Comparison of ENCODE assay signal across 22 cellular contexts in the genomic region with DNA sequence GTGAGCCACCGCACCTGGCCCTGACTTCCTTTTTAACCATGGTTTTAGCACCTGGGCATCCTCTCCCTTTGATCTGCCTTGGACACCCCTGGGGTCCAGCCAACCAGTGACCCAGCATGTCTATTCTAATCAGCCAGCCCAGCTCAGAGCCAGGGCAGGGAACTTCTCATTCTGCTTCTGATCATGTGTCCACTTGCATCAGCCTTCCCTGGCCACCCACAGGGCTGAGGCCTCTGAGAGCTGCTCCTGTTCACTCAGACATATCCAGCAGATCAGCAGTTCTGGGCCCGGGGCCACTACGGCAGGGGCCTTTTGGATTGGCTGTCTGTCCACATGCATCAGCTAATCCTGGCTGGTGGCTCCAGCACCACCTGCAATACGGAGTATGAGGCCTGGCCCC.
A peak's percentile ranks its signal among the peaks of the same experiment; 100 is the strongest.
DNase-seq lines count a peak whose midpoint lies in the region; ATAC-seq and TF ChIP-seq lines count a peak whose summit lies in the region.
"Had no signal": no experiment of that assay in that cellular context is flagged by ENCODE, and none has a peak within 500 bp of the region (broad histone marks: within the 10 kb centered on the region; RNA-seq: fewer than 3 reads in every experiment).

No MANE protein-coding gene starts in this region.

- H3K4me1 Mint-ChIP-seq in WTC11, result peaks cover 22% of the 10 kb centered on the region
- H3K4me1 Mint-ChIP-seq: neural crest cell had no signal

- H3K4me3 ChIP-seq in heart left ventricle (no peak overlapping the region), left lung (no peak overlapping the region), thyroid gland (replicated peaks in 1 of 3) (no peak overlapping the region)
- H3K4me3 ChIP-seq: BLaER1, mucosa of descending colon, SJSA1 had no signal

- TF ChIP-seq POLR2A in heart left ventricle (IDR thresholded peaks at IDR 0.05) (no peak), thyroid gland (IDR thresholded peaks at IDR 0.05) (no peak)

- intact Hi-C loops in heart left ventricle (cut with DNase I), result no loop called here
- intact Hi-C loops in Right ventricle myocardium inferior (cut with DNase I), result no loop called here
- intact Hi-C loops in left lung (cut with DNase I), result no loop called here
- intact Hi-C loops in thyroid gland (cut with DNase I), result no loop called here

- H3K4me1 ChIP-seq in heart left ventricle (no peaks in the 10 kb centered on the region), left lung (no peaks in the 10 kb centered on the region), thyroid gland (no peaks in the 10 kb centered on the region)
- H3K4me1 ChIP-seq: SJSA1 had no signal

- no peak overlapping the region for H3K4me3 Mint-ChIP-seq in WTC11
- H3K4me3 Mint-ChIP-seq: activated CD8-positive, alpha-beta T cell treated with anti-CD3 and anti-CD28 coated beads for 36 hours; neural crest cell; T-helper 2 cell treated with Interferon-gamma antibody and Interleukin-4, amounts not matched to agents 5 μg/mL and 100 μg/mL, for 36 hours had no signal

- H3K9me3 Mint-ChIP-seq in WTC11, result no peaks in the 10 kb centered on the region
- H3K9me3 Mint-ChIP-seq: activated CD8-positive, alpha-beta T cell treated with anti-CD3 and anti-CD28 coated beads for 36 hours; neural crest cell; T-helper 2 cell treated with Interferon-gamma antibody and Interleukin-4, amounts not matched to agents 5 μg/mL and 100 μg/mL, for 36 hours had no signal

- H3K27ac ChIP-seq in heart left ventricle (peak overlapping the region in 1 of 12 donors; percentile 52), left lung (no peak overlapping the region), thyroid gland (no peak overlapping the region)
- H3K27ac ChIP-seq: BLaER1, SJSA1 had no signal

- DNase-seq in heart left ventricle (peak in 3 of 5 donors; percentile 23 to 62 (median 33)), Right ventricle myocardium inferior (ENCODE audit: missing footprints) (no peak), WTC11 (ENCODE audit: low spot score) (no peak), left lung (peak in 1 of 2 donors; percentile 44), thyroid gland (peak; percentile 39 to 42), NCI-H1930 (lab: John Stamatoyannopoulos, UW) (no peak), SW480 (ENCODE audit: low spot score) (no peak), inferior parietal cortex (ENCODE audit: extremely low spot score) (no peak)
- DNase-seq: activated CD4-positive, CD25-positive, alpha-beta regulatory T cell; activated CD8-positive, alpha-beta T cell treated with anti-CD3 and anti-CD28 coated beads for 36 hours; activated naive CD4-positive, alpha-beta T cell; activated T-cell treated with anti-CD3 and anti-CD28 coated beads, Interleukin-2, amount 50 U/mL, for 1 hour; erythroblast; left cardiac atrium; mucosa of descending colon; NCI-H1417 treated with DMSO at 0.1 percent for 48 hours; NCI-H748 treated with DMSO at 0.1 percent for 48 hours; stimulated activated CD4-positive, alpha-beta T cell treated with anti-CD3 and anti-CD28 coated beads, Interleukin-4, amount 100 ng/mL, for 4 hours had no signal

- H3K27me3 ChIP-seq in heart left ventricle (no peaks in the 10 kb centered on the region), left lung (no peaks in the 10 kb centered on the region), thyroid gland (no peaks in the 10 kb centered on the region)
- H3K27me3 ChIP-seq: BLaER1, SJSA1 had no signal

- TF ChIP-seq CTCF in heart left ventricle (IDR thresholded peaks at IDR 0.05) (no peak), WTC11 (IDR thresholded peaks at IDR 0.05) (no peak), left lung (IDR thresholded peaks at IDR 0.05) (no peak), thyroid gland (IDR thresholded peaks at IDR 0.05) (no peak)

- POLR2A ChIA-PET in WTC11 (lab: Charles Lee), result no interaction called here

- H3K27ac Mint-ChIP-seq in WTC11, result peak overlapping the region; percentile 84; the same call in 1 of the 2 replicates
- H3K27ac Mint-ChIP-seq: activated CD8-positive, alpha-beta T cell treated with anti-CD3 and anti-CD28 coated beads for 36 hours; T-helper 2 cell treated with Interferon-gamma antibody and Interleukin-4, amounts not matched to agents 5 μg/mL and 100 μg/mL, for 36 hours had no signal

- ATAC-seq in heart left ventricle (peak in 1 of 4 donors; percentile 40), Right ventricle myocardium inferior (no peak), WTC11 (no peak), left lung (peak; percentile 74)
- ATAC-seq: activated CD8-positive, alpha-beta T cell treated with anti-CD3 and anti-CD28 coated beads for 36 hours; mucosa of descending colon had no signal

- H3K36me3 Mint-ChIP-seq in WTC11, result no peaks in the 10 kb centered on the region

- H3K9me3 ChIP-seq in heart left ventricle, result no peaks in the 10 kb centered on the region
- H3K9me3 ChIP-seq in left lung, result no peaks in the 10 kb centered on the region
- no peaks in the 10 kb centered on the region for H3K9me3 ChIP-seq in thyroid gland
- H3K9me3 ChIP-seq: BLaER1, mucosa of descending colon, SJSA1 had no signal

- H3K36me3 ChIP-seq in heart left ventricle, result no peaks in the 10 kb centered on the region
- H3K36me3 ChIP-seq in left lung, result no peaks in the 10 kb centered on the region
- no peaks in the 10 kb centered on the region for H3K36me3 ChIP-seq in thyroid gland
- H3K36me3 ChIP-seq: BLaER1, SJSA1 had no signal

- H3K27me3 Mint-ChIP-seq in WTC11 (ENCODE audit: low read depth), result no peaks in the 10 kb centered on the region
- H3K27me3 Mint-ChIP-seq: activated CD8-positive, alpha-beta T cell treated with anti-CD3 and anti-CD28 coated beads for 36 hours had no signal

- CTCF ChIA-PET in WTC11 (lab: Charles Lee), result interaction anchor here (1.0 kb wide), 1 partner anchor 168 kb away, joined by 3 read pairs; no protein-coding TSS in a partner anchor

- 64 to 69% (median 67%) methylated on average over 4 of the region's 4 CpGs for WGBS in heart left ventricle, 4 donors
- 46 to 52% methylated on average over 4 of the region's 4 CpGs for WGBS in thyroid gland, 2 donors

TF ChIP-seq in WTC11, 78 proteins besides CTCF, POLR2A, EP300 and RAD21:
- TF ChIP-seq ZNF671 (CRISPR knock-in tag; IDR thresholded peaks at IDR 0.05) (no peak), FOXP1 (CRISPR knock-in tag; IDR thresholded peaks at IDR 0.05; ENCODE audit: borderline replicate concordance) (no peak), RELA (CRISPR knock-in tag; IDR thresholded peaks at IDR 0.05; ENCODE audit: borderline replicate concordance) (no peak), NFE2L1 (CRISPR knock-in tag; IDR thresholded peaks at IDR 0.05) (no peak)
- TF ChIP-seq, protein P1, sequence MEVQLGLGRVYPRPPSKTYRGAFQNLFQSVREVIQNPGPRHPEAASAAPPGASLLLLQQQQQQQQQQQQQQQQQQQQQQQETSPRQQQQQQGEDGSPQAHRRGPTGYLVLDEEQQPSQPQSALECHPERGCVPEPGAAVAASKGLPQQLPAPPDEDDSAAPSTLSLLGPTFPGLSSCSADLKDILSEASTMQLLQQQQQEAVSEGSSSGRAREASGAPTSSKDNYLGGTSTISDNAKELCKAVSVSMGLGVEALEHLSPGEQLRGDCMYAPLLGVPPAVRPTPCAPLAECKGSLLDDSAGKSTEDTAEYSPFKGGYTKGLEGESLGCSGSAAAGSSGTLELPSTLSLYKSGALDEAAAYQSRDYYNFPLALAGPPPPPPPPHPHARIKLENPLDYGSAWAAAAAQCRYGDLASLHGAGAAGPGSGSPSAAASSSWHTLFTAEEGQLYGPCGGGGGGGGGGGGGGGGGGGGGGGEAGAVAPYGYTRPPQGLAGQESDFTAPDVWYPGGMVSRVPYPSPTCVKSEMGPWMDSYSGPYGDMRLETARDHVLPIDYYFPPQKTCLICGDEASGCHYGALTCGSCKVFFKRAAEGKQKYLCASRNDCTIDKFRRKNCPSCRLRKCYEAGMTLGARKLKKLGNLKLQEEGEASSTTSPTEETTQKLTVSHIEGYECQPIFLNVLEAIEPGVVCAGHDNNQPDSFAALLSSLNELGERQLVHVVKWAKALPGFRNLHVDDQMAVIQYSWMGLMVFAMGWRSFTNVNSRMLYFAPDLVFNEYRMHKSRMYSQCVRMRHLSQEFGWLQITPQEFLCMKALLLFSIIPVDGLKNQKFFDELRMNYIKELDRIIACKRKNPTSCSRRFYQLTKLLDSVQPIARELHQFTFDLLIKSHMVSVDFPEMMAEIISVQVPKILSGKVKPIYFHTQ (CRISPR knock-in tag; IDR thresholded peaks at IDR 0.05), result no peak
- TF ChIP-seq, protein P2, sequence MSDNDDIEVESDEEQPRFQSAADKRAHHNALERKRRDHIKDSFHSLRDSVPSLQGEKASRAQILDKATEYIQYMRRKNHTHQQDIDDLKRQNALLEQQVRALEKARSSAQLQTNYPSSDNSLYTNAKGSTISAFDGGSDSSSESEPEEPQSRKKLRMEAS (CRISPR knock-in tag; IDR thresholded peaks at IDR 0.05), result 0 out of 2 replicates have a peak, but pooled peaks have one; percentile 29
- TF ChIP-seq, protein P3, sequence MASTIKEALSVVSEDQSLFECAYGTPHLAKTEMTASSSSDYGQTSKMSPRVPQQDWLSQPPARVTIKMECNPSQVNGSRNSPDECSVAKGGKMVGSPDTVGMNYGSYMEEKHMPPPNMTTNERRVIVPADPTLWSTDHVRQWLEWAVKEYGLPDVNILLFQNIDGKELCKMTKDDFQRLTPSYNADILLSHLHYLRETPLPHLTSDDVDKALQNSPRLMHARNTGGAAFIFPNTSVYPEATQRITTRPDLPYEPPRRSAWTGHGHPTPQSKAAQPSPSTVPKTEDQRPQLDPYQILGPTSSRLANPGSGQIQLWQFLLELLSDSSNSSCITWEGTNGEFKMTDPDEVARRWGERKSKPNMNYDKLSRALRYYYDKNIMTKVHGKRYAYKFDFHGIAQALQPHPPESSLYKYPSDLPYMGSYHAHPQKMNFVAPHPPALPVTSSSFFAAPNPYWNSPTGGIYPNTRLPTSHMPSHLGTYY (CRISPR knock-in tag; IDR thresholded peaks at IDR 0.05), result no peak

Comparison
In these comparisons a context has a peak if more than half of its experiments do, and no peak if none do; other contexts are left out.
1. DNase-seq: peak in heart left ventricle (3 of 5) and thyroid gland (2 of 2); none in Right ventricle myocardium inferior (single experiment), WTC11 (single experiment), NCI-H1930 (0 of 2), SW480 (single experiment) and inferior parietal cortex (single experiment).